ENCODE assay signal across 17 cellular contexts in the genomic region with DNA sequence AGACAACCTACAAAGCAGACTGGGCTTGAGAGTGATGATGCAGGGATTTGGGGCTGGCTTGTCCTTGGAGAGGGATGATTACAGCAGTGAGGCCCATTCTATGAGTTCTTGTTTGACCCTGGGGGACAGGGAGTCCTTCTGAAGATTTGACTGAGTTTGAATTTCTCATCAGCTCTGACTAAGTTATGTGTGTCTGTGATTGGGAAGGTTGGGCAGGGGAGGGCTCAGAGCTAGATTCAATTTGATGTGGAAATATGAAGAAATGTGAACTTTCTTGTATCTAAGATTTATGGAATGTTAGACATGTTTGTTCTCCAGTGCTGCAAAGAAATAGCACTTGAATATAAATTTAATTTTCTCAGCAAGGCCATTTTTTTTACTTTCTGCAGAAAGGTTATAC. TPM values are rescaled to one million over a fixed set of nuclear protein-coding genes. Genes with fewer than 3 reads are reported as not detected.
"Had no signal": no experiment of that assay in that cellular context is flagged by ENCODE, and none has a peak within 500 bp of the region (broad histone marks: within the 10 kb centered on the region; RNA-seq: fewer than 3 reads in every experiment).

No MANE protein-coding gene starts in this region.

- H3K27me3 ChIP-seq: transverse colon had no signal

- H3K4me3 ChIP-seq: left ventricle myocardium inferior, transverse colon had no signal

- DNase-seq: activated CD4-positive, alpha-beta T cell treated with anti-CD3 and anti-CD28 coated beads, Interleukin-2, amount 50 U/mL, for 48 hours; activated CD4-positive, CD25-positive, alpha-beta regulatory T cell treated with anti-CD3 and anti-CD28 coated beads, Interleukin-2, amount 50 U/mL, for 72 hours; activated CD8-positive, alpha-beta memory T cell treated with anti-CD3 and anti-CD28 coated beads, Interleukin-2, amount 10 ng/mL, durations not matched to agents 7 days and 5 days; activated naive CD4-positive, alpha-beta T cell treated with anti-CD3 and anti-CD28 coated beads, Interleukin-2, amount 10 ng/mL, durations not matched to agents 7 days and 5 days; activated T-cell treated with anti-CD3 and anti-CD28 coated beads, Interleukin-2, amount 50 U/mL, for 1 hour; caudate nucleus; effector memory CD8-positive, alpha-beta T cell; left ventricle myocardium inferior; naive thymus-derived CD8-positive, alpha-beta T cell; posterior cingulate gyrus; retina; stimulated activated CD4-positive, alpha-beta T cell treated with anti-CD3 and anti-CD28 coated beads, Interleukin-2, amount 100 ng/mL, for 48 hours; stimulated activated naive CD4-positive, alpha-beta T cell; substantia nigra; T-cell; T-helper 9 cell; transverse colon had no signal

- H3K9me3 ChIP-seq: transverse colon had no signal

- H3K27ac ChIP-seq: left ventricle myocardium inferior, transverse colon had no signal

- H3K36me3 ChIP-seq: left ventricle myocardium inferior, transverse colon had no signal

RNA-seq across cellular contexts. Expression of gene IL1R2, which starts 19.9 kb away (rescaled TPM):
- total RNA-seq: naive thymus-derived CD8-positive, alpha-beta T cell had no signal
- polyA plus RNA-seq: naive thymus-derived CD8-positive, alpha-beta T cell had no signal
